Comparison of ENCODE assay signal across 27 cellular contexts in genomic region chr11:454801-455565, GRCh38. TPM values are rescaled to one million over a fixed set of nuclear protein-coding genes. Genes with fewer than 3 reads are reported as not detected.
DNase-seq lines count a peak whose midpoint lies in the region; TF ChIP-seq lines count a peak whose summit lies in the region.
"Had no signal": no experiment of that assay in that cellular context is flagged by ENCODE, and none has a peak within 500 bp of the region (broad histone marks: within the 10 kb centered on the region; RNA-seq: fewer than 3 reads in every experiment).

No MANE protein-coding gene starts in this region.

- H3K4me1 Mint-ChIP-seq in activated naive CD4-positive, alpha-beta T cell treated with anti-CD3 and anti-CD28 coated beads, Interleukin-2, amount 10 ng/mL, durations not matched to agents 7 days and 5 days, result peaks cover 40% of the 10 kb centered on the region
- H3K4me1 Mint-ChIP-seq in activated naive CD4-positive, alpha-beta T cell treated with anti-CD3 and anti-CD28 coated beads for 36 hours (ENCODE audit: low read depth), result peaks cover 38% of the 10 kb centered on the region
- H3K4me1 Mint-ChIP-seq in IgD-negative memory B cell (peaks cover 18 to 32% (median 30%) of the 10 kb centered on the region in 3 donors), endodermal cell (peaks cover 7% of the 10 kb centered on the region)

- no peak for DNase-seq in activated naive CD4-positive, alpha-beta T cell treated with anti-CD3 and anti-CD28 coated beads, Interleukin-2, amount 10 ng/mL, durations not matched to agents 7 days and 5 days
- DNase-seq in activated naive CD4-positive, alpha-beta T cell treated with anti-CD3 and anti-CD28 coated beads for 36 hours, result no peak
- no peak for DNase-seq in endodermal cell
- DNase-seq in DMS153 (lab: John Stamatoyannopoulos, UW), result no peak
- DNase-seq in GM23248, result no peak
- no peak for DNase-seq in SHP77 treated with DMSO at 0.1 percent for 48 hours (lab: John Stamatoyannopoulos, UW)
- DNase-seq: activated CD8-positive, alpha-beta T cell treated with anti-CD3 and anti-CD28 coated beads, Interleukin-2, amount 10 ng/mL, durations not matched to agents 7 days and 5 days; activated effector memory CD4-positive, alpha-beta T cell treated with anti-CD3 and anti-CD28 coated beads, Interleukin-2, amount 50 U/mL, for 16 hours; Caco-2; DMS79 treated with DMSO at 0.1 percent for 48 hours; effector CD8-positive, alpha-beta T cell; erythroblast; H7; IMR-90; NCI-H1417; NCI-H2081; NCI-H345; NCI-H748 treated with DMSO at 0.1 percent for 48 hours; RPMI8226; T-helper 9 cell had no signal

- no peaks in the 10 kb centered on the region for H3K9me2 ChIP-seq in GM23248 (ENCODE audit: insufficient read depth)

- H3K27me3 ChIP-seq in endodermal cell (ENCODE audit: control insufficient read depth, insufficient read depth, low read length, poor library complexity, severe bottlenecking) (no peaks in the 10 kb centered on the region), parathyroid adenoma (ENCODE audit: control insufficient read depth, insufficient read depth, low read length) (no peaks in the 10 kb centered on the region), GM23248 (replicated peaks; ENCODE audit: insufficient read depth) (no peaks in the 10 kb centered on the region)
- H3K27me3 ChIP-seq: hepatocyte, neural progenitor cell had no signal

- peaks cover 14% of the 10 kb centered on the region for H3K36me3 Mint-ChIP-seq in activated naive CD4-positive, alpha-beta T cell treated with anti-CD3 and anti-CD28 coated beads, Interleukin-2, amount 10 ng/mL, durations not matched to agents 7 days and 5 days
- peaks cover 11% of the 10 kb centered on the region for H3K36me3 Mint-ChIP-seq in activated naive CD4-positive, alpha-beta T cell treated with anti-CD3 and anti-CD28 coated beads for 36 hours (ENCODE audit: low read depth)
- peaks cover 5% of the 10 kb centered on the region for H3K36me3 Mint-ChIP-seq in IgD-negative memory B cell
- peaks cover 36% of the 10 kb centered on the region for H3K36me3 Mint-ChIP-seq in endodermal cell (ENCODE audit: low read depth)

- no peak for TF ChIP-seq CTCF in endodermal cell (conservative IDR thresholded peaks at IDR 0.05)
- TF ChIP-seq CTCF in parathyroid adenoma (IDR thresholded peaks at IDR 0.05), result no peak

- H3K9me3 ChIP-seq in endodermal cell (ENCODE audit: control insufficient read depth, low read length), result no peaks in the 10 kb centered on the region
- H3K9me3 ChIP-seq in parathyroid adenoma (ENCODE audit: control insufficient read depth, low read length), result no peaks in the 10 kb centered on the region
- no peaks in the 10 kb centered on the region for H3K9me3 ChIP-seq in GM23248 (ENCODE audit: low read depth)
- H3K9me3 ChIP-seq: Caco-2 had no signal

- H3K9me3 Mint-ChIP-seq in activated naive CD4-positive, alpha-beta T cell treated with anti-CD3 and anti-CD28 coated beads, Interleukin-2, amount 10 ng/mL, durations not matched to agents 7 days and 5 days, result no peaks in the 10 kb centered on the region
- H3K9me3 Mint-ChIP-seq in activated naive CD4-positive, alpha-beta T cell treated with anti-CD3 and anti-CD28 coated beads for 36 hours, result no peaks in the 10 kb centered on the region
- H3K9me3 Mint-ChIP-seq in IgD-negative memory B cell (no peaks in the 10 kb centered on the region), endodermal cell (no peaks in the 10 kb centered on the region)
- H3K9me3 Mint-ChIP-seq: brain, neural progenitor cell had no signal

- no peaks in the 10 kb centered on the region for H4K20me1 ChIP-seq in GM23248 (ENCODE audit: insufficient read depth)

- H3K36me3 ChIP-seq in endodermal cell (ENCODE audit: control insufficient read depth, insufficient read depth, low read length) (peaks cover 44% of the 10 kb centered on the region), parathyroid adenoma (ENCODE audit: control insufficient read depth, insufficient read depth, low read length) (no peaks in the 10 kb centered on the region), GM23248 (ENCODE audit: low read depth) (no peaks in the 10 kb centered on the region)
- H3K36me3 ChIP-seq: neural progenitor cell had no signal

- H3K4me3 Mint-ChIP-seq in activated naive CD4-positive, alpha-beta T cell treated with anti-CD3 and anti-CD28 coated beads, Interleukin-2, amount 10 ng/mL, durations not matched to agents 7 days and 5 days, result no peak overlapping the region
- H3K4me3 Mint-ChIP-seq in activated naive CD4-positive, alpha-beta T cell treated with anti-CD3 and anti-CD28 coated beads for 36 hours, result no peak overlapping the region
- H3K4me3 Mint-ChIP-seq in IgD-negative memory B cell (peak overlapping the region in 1 of 4 donors; percentile 52), endodermal cell (no peak overlapping the region)
- H3K4me3 Mint-ChIP-seq: activated CD8-positive, alpha-beta T cell treated with anti-CD3 and anti-CD28 coated beads, Interleukin-2, amount 10 ng/mL, durations not matched to agents 7 days and 5 days; neural progenitor cell had no signal

- peaks cover 1% of the 10 kb centered on the region for H3K27me3 Mint-ChIP-seq in activated naive CD4-positive, alpha-beta T cell treated with anti-CD3 and anti-CD28 coated beads, Interleukin-2, amount 10 ng/mL, durations not matched to agents 7 days and 5 days
- no peaks in the 10 kb centered on the region for H3K27me3 Mint-ChIP-seq in activated naive CD4-positive, alpha-beta T cell treated with anti-CD3 and anti-CD28 coated beads for 36 hours (ENCODE audit: low read depth)
- no peaks in the 10 kb centered on the region for H3K27me3 Mint-ChIP-seq in IgD-negative memory B cell
- H3K27me3 Mint-ChIP-seq in endodermal cell (ENCODE audit: insufficient read depth), result no peaks in the 10 kb centered on the region
- H3K27me3 Mint-ChIP-seq: progenitor cell of endocrine pancreas had no signal

- WGBS in endodermal cell (ENCODE audit: insufficient coverage in 1 of 2, insufficient read length in 1 of 2), 2 experiments, result 79 to 81% methylated on average over 12 to 14 of the region's 14 CpGs
- WGBS in GM23248 (ENCODE audit: low coverage in 1 of 2, low lambda C conversion rate in 2 of 2, missing lambda C conversion rate in 2 of 2), 2 experiments, result 65 to 67% methylated on average over 14 of the region's 14 CpGs

- peak overlapping the region; percentile 58 for H3K27ac Mint-ChIP-seq in activated naive CD4-positive, alpha-beta T cell treated with anti-CD3 and anti-CD28 coated beads, Interleukin-2, amount 10 ng/mL, durations not matched to agents 7 days and 5 days
- H3K27ac Mint-ChIP-seq in activated naive CD4-positive, alpha-beta T cell treated with anti-CD3 and anti-CD28 coated beads for 36 hours, result no peak overlapping the region
- H3K27ac Mint-ChIP-seq in IgD-negative memory B cell (peak overlapping the region in 2 of 3 donors; percentile 56 to 82), endodermal cell (peak overlapping the region; percentile 44)
- H3K27ac Mint-ChIP-seq: activated CD8-positive, alpha-beta T cell treated with anti-CD3 and anti-CD28 coated beads, Interleukin-2, amount 10 ng/mL, durations not matched to agents 7 days and 5 days; neural progenitor cell; progenitor cell of endocrine pancreas had no signal

- in situ Hi-C loops in GM23248 (cut with MboI), result no loop called here

- H3K79me2 ChIP-seq in parathyroid adenoma, result peaks cover 7% of the 10 kb centered on the region
- peaks cover 90% of the 10 kb centered on the region for H3K79me2 ChIP-seq in GM23248 (ENCODE audit: insufficient read depth)

- no peak overlapping the region for H3K4me3 ChIP-seq in endodermal cell (ENCODE audit: low read length)
- no peak overlapping the region for H3K4me3 ChIP-seq in parathyroid adenoma (ENCODE audit: low read depth, low read length)
- H3K4me3 ChIP-seq in GM23248, result no peak overlapping the region
- H3K4me3 ChIP-seq: hepatocyte, neural progenitor cell had no signal

- H3K4me1 ChIP-seq in endodermal cell (ENCODE audit: control insufficient read depth, insufficient read depth, low read length) (peaks cover 4% of the 10 kb centered on the region), parathyroid adenoma (peaks cover 17% of the 10 kb centered on the region), GM23248 (ENCODE audit: insufficient read depth) (peaks cover 4% of the 10 kb centered on the region; the same call in 1 of the 2 replicates)

- H3K27ac ChIP-seq in endodermal cell (ENCODE audit: low read depth, low read length) (no peak overlapping the region), parathyroid adenoma (peak overlapping the region; percentile 95), GM23248 (no peak overlapping the region)
- H3K27ac ChIP-seq: hepatocyte, neural progenitor cell had no signal

- no peaks in the 10 kb centered on the region for H3F3A ChIP-seq in GM23248 (ENCODE audit: insufficient read depth)

- H2AFZ ChIP-seq in parathyroid adenoma, result no peak overlapping the region
- no peak overlapping the region for H2AFZ ChIP-seq in GM23248
- H2AFZ ChIP-seq: hepatocyte, neural progenitor cell had no signal

- H3K4me2 ChIP-seq in parathyroid adenoma (ENCODE audit: low read length) (no peak overlapping the region), GM23248 (ENCODE audit: unreplicated experiment) (no peak overlapping the region)
- H3K4me2 ChIP-seq: hepatocyte, neural progenitor cell had no signal

- CTCF ChIA-PET in activated naive CD4-positive, alpha-beta T cell treated with anti-CD3 and anti-CD28 coated beads, Interleukin-2, amount 10 ng/mL, durations not matched to agents 7 days and 5 days (lab: Charles Lee), result no interaction called here
- CTCF ChIA-PET in activated naive CD4-positive, alpha-beta T cell treated with anti-CD3 and anti-CD28 coated beads for 36 hours (lab: Charles Lee), result interaction anchor here (1.3 kb wide), 1 partner anchor 63 kb away, joined by 3 read pairs; no protein-coding TSS in a partner anchor

- intact Hi-C loops in activated naive CD4-positive, alpha-beta T cell treated with anti-CD3 and anti-CD28 coated beads for 36 hours (cut with micrococcal nuclease), result loop anchor here (5.0 kb wide), 2 partner anchors 98 to 352 kb away; partner anchors contain the start of genes PIDD1 and RPLP2

- H3K9ac ChIP-seq in endodermal cell (ENCODE audit: extremely low read depth, low read length, poor library complexity, severe bottlenecking) (no peak overlapping the region), parathyroid adenoma (no peak overlapping the region), GM23248 (no peak overlapping the region)
- H3K9ac ChIP-seq: neural progenitor cell had no signal

RNA-seq across cellular contexts. Expression of gene PTDSS2, which starts 4.9 kb away (rescaled TPM):
- total RNA-seq in activated naive CD4-positive, alpha-beta T cell treated with anti-CD3 and anti-CD28 coated beads for 36 hours, result 10 to 100 TPM; 12.1 to 15.0 TPM
- polyA plus RNA-seq in IgD-negative memory B cell (10.9 TPM), GM23248 (2016; fragmentation: Nextera tagmentation; extraction: Ambion mirVana) (20.1 and 22.2 TPM in 2 replicates)
- total RNA-seq in endodermal cell, result 10 to 100 TPM; 55.2 to 56.1 TPM
- polyA plus RNA-seq in endodermal cell (2013, experiment 1 of 2), result 37.5 TPM
- polyA plus RNA-seq in endodermal cell (2013, experiment 2 of 2), result 32.8 TPM
- 29.2 and 44.1 TPM in 2 replicates for total RNA-seq in GM23248 (2014; rRNA removed; shearing (Covaris generic))

RNA-seq across cellular contexts. Expression of gene ANO9, which starts 13.2 kb away (rescaled TPM):
- 10 to 100 TPM; 28.9 to 31.0 TPM for total RNA-seq in activated naive CD4-positive, alpha-beta T cell treated with anti-CD3 and anti-CD28 coated beads for 36 hours
- 4.9 TPM for polyA plus RNA-seq in IgD-negative memory B cell
- 10 to 100 TPM; 16.8 to 17.8 TPM for total RNA-seq in endodermal cell
- 1.2 TPM for polyA plus RNA-seq in endodermal cell (2013, experiment 1 of 2)
- 0.50 TPM for polyA plus RNA-seq in endodermal cell (2013, experiment 2 of 2)
- not detected in 2 replicates for total RNA-seq in GM23248 (2014; rRNA removed; shearing (Covaris generic))
- not detected in 2 replicates for polyA plus RNA-seq in GM23248 (2016; fragmentation: Nextera tagmentation; extraction: Ambion mirVana)
- total RNA-seq: fibroblast of villous mesenchyme, IMR-90 had no signal
- polyA plus RNA-seq: IMR-90 had no signal

RNA-seq across cellular contexts. Expression of gene SIGIRR, which starts 40.2 kb away (rescaled TPM):
- total RNA-seq in activated naive CD4-positive, alpha-beta T cell treated with anti-CD3 and anti-CD28 coated beads for 36 hours, result 10 to 100 TPM; 38.0 to 38.8 TPM
- polyA plus RNA-seq in IgD-negative memory B cell, result 130 TPM
- 10 to 100 TPM; 63.3 to 67.4 TPM for total RNA-seq in endodermal cell
- polyA plus RNA-seq in endodermal cell (2013, experiment 1 of 2), result 18.6 TPM
- 14.9 TPM for polyA plus RNA-seq in endodermal cell (2013, experiment 2 of 2)
- 17.7 and 28.3 TPM in 2 replicates for total RNA-seq in GM23248 (2014; rRNA removed; shearing (Covaris generic))
- 59.5 and 61.1 TPM in 2 replicates for polyA plus RNA-seq in GM23248 (2016; fragmentation: Nextera tagmentation; extraction: Ambion mirVana)

RNA-seq across cellular contexts. Expression of gene RNH1, which starts 52.1 kb away (rescaled TPM):
- total RNA-seq in activated naive CD4-positive, alpha-beta T cell treated with anti-CD3 and anti-CD28 coated beads for 36 hours, result 100 to 1,000 TPM; 101 to 102 TPM
- polyA plus RNA-seq in IgD-negative memory B cell, result 202 TPM
- 10 to 100 TPM; 42.7 to 43.2 TPM for total RNA-seq in endodermal cell
- 43.7 TPM for polyA plus RNA-seq in endodermal cell (2013, experiment 1 of 2)
- polyA plus RNA-seq in endodermal cell (2013, experiment 2 of 2), result 42.8 TPM
- 680 and 751 TPM in 2 replicates for total RNA-seq in GM23248 (2014; rRNA removed; shearing (Covaris generic))
- polyA plus RNA-seq in GM23248 (2016; fragmentation: Nextera tagmentation; extraction: Ambion mirVana), result 623 and 664 TPM in 2 replicates

Comparison
In these comparisons a context has a peak if more than half of its experiments do, and no peak if none do; other contexts are left out.
1. RNA of gene ANO9, which starts 13.2 kb away (total RNA-seq): 28.9 to 31.0 TPM in activated naive CD4-positive, alpha-beta T cell treated with anti-CD3 and anti-CD28 coated beads for 36 hours and 16.8 to 17.8 TPM in endodermal cell; not detected in GM23248; every median in the first group is over 10 times any median in the second.